10 cellular contexts compared by ENCODE assay signal in genomic region chr3:39124876-39125836, GRCh38. TPM values are rescaled to one million over a fixed set of nuclear protein-coding genes. Genes with fewer than 3 reads are reported as not detected.
DNase-seq lines count a peak whose midpoint lies in the region; ATAC-seq and TF ChIP-seq lines count a peak whose summit lies in the region.
"Had no signal": no experiment of that assay in that cellular context is flagged by ENCODE, and none has a peak within 500 bp of the region (broad histone marks: within the 10 kb centered on the region; RNA-seq: fewer than 3 reads in every experiment).

No MANE protein-coding gene starts in this region.

- intact Hi-C loops in IMR-90 (cut with micrococcal nuclease), result no loop called here
- intact Hi-C loops in activated CD4-positive, alpha-beta T cell treated with anti-CD3 and anti-CD28 coated beads, Interleukin-2, amount 10 ng/mL, durations not matched to agents 24 days and 14 days (cut with micrococcal nuclease), result no loop called here

- H3K4me3 ChIP-seq in AG04449 (ENCODE audit: low read depth, low read length) (no peak overlapping the region), IMR-90 (ENCODE audit: insufficient read depth, low read depth, low read length) (no peak overlapping the region), mesendoderm (ENCODE audit: low read length) (no peak overlapping the region)

- 0 out of 2 replicates have a peak overlapping the region, but pooled peaks have one; percentile 71 for H2AK5ac ChIP-seq in IMR-90 (ENCODE audit: low read depth, low read length)
- H2AK5ac ChIP-seq in mesendoderm (ENCODE audit: low read length), result no peak overlapping the region

- no peaks in the 10 kb centered on the region for H3K9me3 ChIP-seq in IMR-90 (ENCODE audit: control insufficient read depth, insufficient read depth, low read length)

- peak overlapping the region; percentile 44; the same call in 1 of the 2 replicates for H2BK120ac ChIP-seq in IMR-90 (ENCODE audit: low read depth, low read length)
- no peak overlapping the region for H2BK120ac ChIP-seq in mesendoderm (ENCODE audit: low read depth, low read length)

- no peaks in the 10 kb centered on the region for H3K9me3 Mint-ChIP-seq in activated CD4-positive, alpha-beta T cell treated with anti-CD3 and anti-CD28 coated beads, Interleukin-2, amount 10 ng/mL, durations not matched to agents 24 days and 14 days
- H3K9me3 Mint-ChIP-seq: activated CD8-positive, alpha-beta T cell treated with anti-CD3 and anti-CD28 coated beads for 36 hours had no signal

- H4K5ac ChIP-seq in IMR-90 (ENCODE audit: low read depth, low read length) (no peak overlapping the region), mesendoderm (ENCODE audit: low read length) (no peak overlapping the region)

- peak overlapping the region; percentile 79 for H4K91ac ChIP-seq in IMR-90 (ENCODE audit: insufficient read depth, low read depth, low read length)

- peak; percentile 71 for TF ChIP-seq RAD21 in IMR-90 (IDR thresholded peaks at IDR 0.05; ENCODE audit: low read length)

- H3K79me1 ChIP-seq in IMR-90 (ENCODE audit: low read depth in 1 of 2, low read length in 2 of 2) (no peaks in the 10 kb centered on the region), mesendoderm (ENCODE audit: low read length) (no peaks in the 10 kb centered on the region)

- H3K27me3 ChIP-seq in IMR-90 (ENCODE audit: control insufficient read depth, insufficient read depth, low read length), result no peaks in the 10 kb centered on the region
- no peaks in the 10 kb centered on the region for H3K27me3 ChIP-seq in mesendoderm (ENCODE audit: insufficient read depth, low read length, poor library complexity)

- H3K4me1 ChIP-seq in IMR-90 (ENCODE audit: control insufficient read depth, insufficient read depth, low read length) (peaks cover 5% of the 10 kb centered on the region), mesendoderm (ENCODE audit: control insufficient read depth, low read depth, low read length) (no peaks in the 10 kb centered on the region)

- no peak overlapping the region for H2AK9ac ChIP-seq in IMR-90 (replicated peaks; ENCODE audit: low read depth, low read length, poor library complexity)

- H3K9ac ChIP-seq in IMR-90 (ENCODE audit: low read depth, low read length) (no peak overlapping the region), mesendoderm (ENCODE audit: low read length) (no peak overlapping the region)

- DNase-seq in AG04449 (ENCODE audit: low read depth, low spot score) (no peak), IMR-90 (peak; percentile 57), dermis blood vessel endothelial cell (peak; percentile 58), mesendoderm (peak; percentile 78), T-helper 2 cell (no peak)
- no peak for DNase-seq in activated CD8-positive, alpha-beta memory T cell treated with anti-CD3 and anti-CD28 coated beads, Interleukin-2, amount 50 U/mL, for 48 hours
- DNase-seq in activated CD4-positive, alpha-beta T cell treated with anti-CD3 and anti-CD28 coated beads, Interleukin-2, amount 10 ng/mL, durations not matched to agents 24 days and 14 days, result no peak
- DNase-seq: activated CD8-positive, alpha-beta T cell treated with anti-CD3 and anti-CD28 coated beads for 36 hours; NCI-H1694 had no signal

- no peaks in the 10 kb centered on the region for H3K36me3 ChIP-seq in IMR-90 (ENCODE audit: control insufficient read depth, insufficient read depth, low read length)
- no peaks in the 10 kb centered on the region for H3K36me3 ChIP-seq in mesendoderm (ENCODE audit: control insufficient read depth, insufficient read depth, low read length)

- in situ Hi-C loops in IMR-90 (cut with MboI; ENCODE audit: low sequenced_read_pairs), result loop anchor here (5.0 kb wide), 1 partner anchor 162 kb away; no protein-coding TSS in a partner anchor

- dilution Hi-C loops in IMR-90 (cut with HindIII; ENCODE audit: low sequenced_read_pairs, unreplicated experiment), result no loop called here

- no peak overlapping the region for H3K18ac ChIP-seq in IMR-90 (ENCODE audit: low read depth, low read length)
- no peak overlapping the region for H3K18ac ChIP-seq in mesendoderm (ENCODE audit: low read length)

- peaks cover 22% of the 10 kb centered on the region for H3K4me1 Mint-ChIP-seq in activated CD4-positive, alpha-beta T cell treated with anti-CD3 and anti-CD28 coated beads, Interleukin-2, amount 10 ng/mL, durations not matched to agents 24 days and 14 days

- no TSS peak for BruUV-seq in IMR-90 (replicated peaks; lab: Mats Ljungman, UMichigan)

- H3K56ac ChIP-seq in IMR-90 (ENCODE audit: extremely low read depth, insufficient read depth, low read length) (no peak overlapping the region), mesendoderm (ENCODE audit: low read length) (no peak overlapping the region)

- CTCF ChIA-PET in AG04449 (lab: Yijun Ruan, JAX) (interaction anchor here (0.8 to 15.6 kb wide), 29 partner anchors 8 to 629 kb away, joined by 3 to 545 read pairs (median 9); partner anchors contain the start of genes CX3CR1, EXOG, GORASP1 and TTC21A), IMR-90 (lab: Yijun Ruan, JAX) (interaction anchor here (1.0 to 4.4 kb wide), 9 partner anchors 9 to 170 kb away, joined by 3 to 41 read pairs (median 4); partner anchors contain the start of genes GORASP1 and TTC21A)

- peaks cover 2% of the 10 kb centered on the region for H3K27me3 Mint-ChIP-seq in activated CD4-positive, alpha-beta T cell treated with anti-CD3 and anti-CD28 coated beads, Interleukin-2, amount 10 ng/mL, durations not matched to agents 24 days and 14 days
- H3K27me3 Mint-ChIP-seq: activated CD8-positive, alpha-beta T cell treated with anti-CD3 and anti-CD28 coated beads for 36 hours had no signal

- H2AFZ ChIP-seq in IMR-90 (replicated peaks; ENCODE audit: low read length, poor library complexity), result peak overlapping the region; percentile 74

- no peak overlapping the region for H3K14ac ChIP-seq in IMR-90 (replicated peaks; ENCODE audit: low read depth, low read length)

- no peak for TF ChIP-seq POLR2A in IMR-90 (IDR thresholded peaks at IDR 0.05; ENCODE audit: low read depth, low read length)

- POLR2A ChIA-PET in AG04449 (lab: Yijun Ruan, JAX) (interaction anchor here (2.4 kb wide), 1 partner anchor 22 kb away, joined by 7 read pairs; no protein-coding TSS in a partner anchor), IMR-90 (lab: Charles Lee; ENCODE audit: unreplicated experiment) (interaction anchor here (0.6 kb wide), 1 partner anchor 9 kb away, joined by 3 read pairs; no protein-coding TSS in a partner anchor)

- H2BK20ac ChIP-seq in IMR-90 (ENCODE audit: low read depth, low read length), result peak overlapping the region; percentile 59

- 80% methylated on average over 1 of the region's 5 CpGs; no CpG with 5 or more reads in 1 of the 2 experiments for WGBS in IMR-90 (ENCODE audit: extremely low coverage in 2 of 2, insufficient read length in 1 of 2), 2 experiments
- WGBS in mesendoderm (ENCODE audit: extremely low coverage, insufficient coverage, low lambda C conversion rate), result no CpG with 5 or more reads among the region's 5 CpGs

- H3K36me3 Mint-ChIP-seq in activated CD4-positive, alpha-beta T cell treated with anti-CD3 and anti-CD28 coated beads, Interleukin-2, amount 10 ng/mL, durations not matched to agents 24 days and 14 days (ENCODE audit: low read depth), result peaks cover 3% of the 10 kb centered on the region

- H3K79me2 ChIP-seq in mesendoderm (ENCODE audit: control insufficient read depth, insufficient read depth, low read length), result no peaks in the 10 kb centered on the region

- no peak overlapping the region for H3K4me2 ChIP-seq in IMR-90 (ENCODE audit: low read depth, low read length)
- no peak overlapping the region for H3K4me2 ChIP-seq in mesendoderm (ENCODE audit: low read length)

- H3K4ac ChIP-seq in IMR-90 (ENCODE audit: low read depth, low read length) (peak overlapping the region; percentile 13), mesendoderm (ENCODE audit: low read depth, low read length) (no peak overlapping the region)

- H4K8ac ChIP-seq in IMR-90 (ENCODE audit: low read depth in 2 of 2, low read length in 2 of 2) (peak overlapping the region in 1 of 2 experiments; percentile 58; a peak in 1 of 4 replicates), mesendoderm (ENCODE audit: low read depth, low read length) (no peak overlapping the region)

- no peak overlapping the region for H3K4me3 Mint-ChIP-seq in activated CD4-positive, alpha-beta T cell treated with anti-CD3 and anti-CD28 coated beads, Interleukin-2, amount 10 ng/mL, durations not matched to agents 24 days and 14 days
- H3K4me3 Mint-ChIP-seq: activated CD8-positive, alpha-beta T cell treated with anti-CD3 and anti-CD28 coated beads for 36 hours had no signal

- ATAC-seq in IMR-90 (ENCODE audit: low read depth) (peak; percentile 71), GM19463 (IDR thresholded peaks at IDR 0.05; ENCODE audit: unreplicated experiment) (no peak)
- ATAC-seq: activated CD8-positive, alpha-beta T cell treated with anti-CD3 and anti-CD28 coated beads for 36 hours had no signal

- H2BK5ac ChIP-seq in IMR-90 (ENCODE audit: low read depth, low read length, poor library complexity, severe bottlenecking) (no peak overlapping the region), mesendoderm (ENCODE audit: low read length) (no peak overlapping the region)

- H3K9me1 ChIP-seq in IMR-90 (ENCODE audit: insufficient read depth, low read length), result peaks cover 8% of the 10 kb centered on the region

- peak overlapping the region; percentile 61; the same call in 1 of the 3 replicates for H2BK15ac ChIP-seq in IMR-90 (ENCODE audit: low read depth, low read length)
- no peak overlapping the region for H2BK15ac ChIP-seq in mesendoderm (replicated peaks; ENCODE audit: low read depth)

- H3K27ac ChIP-seq in IMR-90 (ENCODE audit: insufficient read depth, low read length) (no peak overlapping the region), mesendoderm (ENCODE audit: low read depth, low read length) (no peak overlapping the region)

- TF ChIP-seq CTCF in AG04449 (IDR thresholded peaks at IDR 0.05; ENCODE audit: insufficient read depth, low read length, missing control alignments), result peak; percentile 74
- peak; percentile 59 for TF ChIP-seq CTCF in IMR-90 (conservative IDR thresholded peaks at IDR 0.05; ENCODE audit: low read depth, low read length)

- H3K23ac ChIP-seq in IMR-90 (ENCODE audit: low read depth, low read length) (no peak overlapping the region), mesendoderm (ENCODE audit: low read length) (no peak overlapping the region)

- no peaks in the 10 kb centered on the region for H4K20me1 ChIP-seq in IMR-90 (ENCODE audit: insufficient read depth, low read length)

- H3K27ac Mint-ChIP-seq in activated CD4-positive, alpha-beta T cell treated with anti-CD3 and anti-CD28 coated beads, Interleukin-2, amount 10 ng/mL, durations not matched to agents 24 days and 14 days, result no peak overlapping the region
- H3K27ac Mint-ChIP-seq: activated CD8-positive, alpha-beta T cell treated with anti-CD3 and anti-CD28 coated beads for 36 hours had no signal

RNA-seq across cellular contexts. Expression of gene TTC21A, which starts 17.7 kb away (rescaled TPM):
- total RNA-seq in IMR-90 (2012; rRNA removed) (0.56 and 0.90 TPM in 2 replicates), dermis blood vessel endothelial cell (1.5 and 1.9 TPM in 2 replicates)
- 1.6 and 1.8 TPM in 2 replicates for polyA plus RNA-seq in IMR-90 (2012; rRNA removed)
- 0.38 and 0.93 TPM in 2 replicates for polyA plus RNA-seq in IMR-90 (2012; cell fraction: cytosol; rRNA removed)
- 10.7 and 13.0 TPM in 2 replicates for polyA plus RNA-seq in IMR-90 (2012; cell fraction: nucleus; rRNA removed; ENCODE audit: low replicate concordance)
- 0.44 TPM for polyA plus RNA-seq in mesendoderm (2013, experiment 1 of 2)
- 0.39 TPM for polyA plus RNA-seq in mesendoderm (2013, experiment 2 of 2)
- total RNA-seq in activated CD4-positive, alpha-beta T cell treated with anti-CD3 and anti-CD28 coated beads, Interleukin-2, amount 10 ng/mL, durations not matched to agents 24 days and 14 days, result 0.54 and 0.89 TPM in 2 replicates

RNA-seq across cellular contexts. Expression of gene GORASP1, which starts 17.7 kb away (rescaled TPM):
- total RNA-seq in IMR-90 (2012; rRNA removed), result 25.8 and 35.0 TPM in 2 replicates
- 56.6 and 58.9 TPM in 2 replicates for polyA plus RNA-seq in IMR-90 (2012; rRNA removed)
- 27.6 and 41.5 TPM in 2 replicates for polyA plus RNA-seq in IMR-90 (2012; cell fraction: cytosol; rRNA removed)
- 133 and 180 TPM in 2 replicates for polyA plus RNA-seq in IMR-90 (2012; cell fraction: nucleus; rRNA removed; ENCODE audit: low replicate concordance)
- 36.4 and 41.2 TPM in 2 replicates for total RNA-seq in dermis blood vessel endothelial cell
- polyA plus RNA-seq in mesendoderm (2013, experiment 1 of 2), result 12.0 TPM
- polyA plus RNA-seq in mesendoderm (2013, experiment 2 of 2), result 12.0 TPM
- total RNA-seq in activated CD4-positive, alpha-beta T cell treated with anti-CD3 and anti-CD28 coated beads, Interleukin-2, amount 10 ng/mL, durations not matched to agents 24 days and 14 days, result 31.5 and 32.1 TPM in 2 replicates

RNA-seq across cellular contexts. Expression of gene CSRNP1, which starts 28.2 kb away (rescaled TPM):
- total RNA-seq in IMR-90 (2012; rRNA removed), result 22.8 TPM in 2 replicates
- 16.5 and 23.1 TPM in 2 replicates for polyA plus RNA-seq in IMR-90 (2012; rRNA removed)
- 22.5 and 41.4 TPM in 2 replicates for polyA plus RNA-seq in IMR-90 (2012; cell fraction: cytosol; rRNA removed)
- polyA plus RNA-seq in IMR-90 (2012; cell fraction: nucleus; rRNA removed; ENCODE audit: low replicate concordance), result 80.9 and 92.7 TPM in 2 replicates
- total RNA-seq in dermis blood vessel endothelial cell, result 9.2 and 15.1 TPM in 2 replicates
- polyA plus RNA-seq in mesendoderm (2013, experiment 1 of 2), result 13.7 TPM
- 13.9 TPM for polyA plus RNA-seq in mesendoderm (2013, experiment 2 of 2)
- total RNA-seq in activated CD4-positive, alpha-beta T cell treated with anti-CD3 and anti-CD28 coated beads, Interleukin-2, amount 10 ng/mL, durations not matched to agents 24 days and 14 days, result 40.5 and 43.1 TPM in 2 replicates

Comparison
In these comparisons a context has a peak if more than half of its experiments do, and no peak if none do; other contexts are left out.
1. DNase-seq: peak in IMR-90 (single experiment), dermis blood vessel endothelial cell (single experiment) and mesendoderm (single experiment); none in AG04449 (single experiment), activated CD8-positive, alpha-beta memory T cell treated with anti-CD3 and anti-CD28 coated beads, Interleukin-2, amount 50 U/mL, for 48 hours (single experiment), T-helper 2 cell (0 of 5) and activated CD4-positive, alpha-beta T cell treated with anti-CD3 and anti-CD28 coated beads, Interleukin-2, amount 10 ng/mL, durations not matched to agents 24 days and 14 days (single experiment).